Comparison of ENCODE assay signal across 22 cellular contexts in the genomic region with DNA sequence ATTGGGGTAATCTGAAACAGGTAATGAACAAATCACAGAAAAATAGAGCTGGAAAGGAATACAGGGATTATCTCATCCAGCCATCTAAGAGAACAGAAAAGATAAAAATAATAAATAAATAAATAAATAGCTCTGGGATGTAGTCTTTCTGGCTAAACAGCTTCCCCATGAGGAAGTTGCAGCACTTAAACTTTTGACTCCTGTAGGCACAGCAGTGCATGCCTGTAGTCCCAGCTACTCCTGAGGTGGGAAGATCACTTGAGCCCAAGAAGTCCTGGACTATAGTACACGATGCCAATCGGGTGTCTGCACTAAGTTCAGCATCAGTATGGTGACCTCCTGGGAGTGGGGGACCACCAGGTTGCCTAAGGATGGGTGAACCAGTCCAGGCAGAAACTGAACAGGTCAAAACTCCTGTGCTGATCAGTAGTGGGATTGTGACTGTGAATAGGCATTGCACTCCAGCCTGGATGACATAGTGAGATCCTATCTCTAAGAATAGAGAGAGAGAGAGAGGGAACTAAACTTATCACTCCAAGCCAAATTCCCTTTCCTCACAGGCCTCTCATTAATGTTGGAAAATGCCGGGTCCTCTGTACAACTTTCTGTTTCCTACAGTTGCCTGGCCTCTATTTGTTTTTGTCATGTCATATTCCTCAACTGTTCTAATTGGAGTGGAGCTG.
A peak's percentile ranks its signal among the peaks of the same experiment; 100 is the strongest.
DNase-seq lines count a peak whose midpoint lies in the region; ATAC-seq, FAIRE-seq and TF ChIP-seq lines count a peak whose summit lies in the region.
"Had no signal": no experiment of that assay in that cellular context is flagged by ENCODE, and none has a peak within 500 bp of the region (broad histone marks: within the 10 kb centered on the region; RNA-seq: fewer than 3 reads in every experiment).

No MANE protein-coding gene starts in this region.

- H3K27ac ChIP-seq in PC-9 (peak overlapping the region; percentile 60), parathyroid adenoma (no peak overlapping the region), left ventricle myocardium inferior (replicated peaks) (no peak overlapping the region)
- H3K27ac ChIP-seq: A549, SJSA1 had no signal

- H3K4me3 Mint-ChIP-seq in chondrocyte (ENCODE audit: unreplicated experiment) = no peak overlapping the region
- H3K4me3 Mint-ChIP-seq: CD4-positive, alpha-beta memory T cell; HFFc6 had no signal

- no peaks in the 10 kb centered on the region for H3K9me3 ChIP-seq in PC-9 (ENCODE audit: insufficient read depth, low read depth)
- no peaks in the 10 kb centered on the region for H3K9me3 ChIP-seq in parathyroid adenoma (ENCODE audit: control insufficient read depth, low read length)
- H3K9me3 ChIP-seq in left ventricle myocardium inferior (replicated peaks) = no peaks in the 10 kb centered on the region
- H3K9me3 ChIP-seq: A549, MG63, SJSA1 had no signal

- H3K27ac Mint-ChIP-seq in chondrocyte (ENCODE audit: unreplicated experiment) = no peak overlapping the region
- H3K27ac Mint-ChIP-seq: CD4-positive, alpha-beta memory T cell; HFFc6 had no signal

- CTCF ChIA-PET in PC-9 (lab: Charles Lee) = interaction anchor here (1.1 kb wide), 1 partner anchor 8 kb away, joined by 3 read pairs; no protein-coding TSS in a partner anchor

- H3K4me2 ChIP-seq in PC-9 (peak overlapping the region; percentile 56), parathyroid adenoma (ENCODE audit: low read length) (no peak overlapping the region)
- H3K4me2 ChIP-seq: A549 had no signal

- no peaks in the 10 kb centered on the region for H3K36me3 Mint-ChIP-seq in chondrocyte (ENCODE audit: low read depth)
- H3K36me3 Mint-ChIP-seq: CD4-positive, alpha-beta memory T cell had no signal

- TF ChIP-seq CTCF in PC-9 (conservative IDR thresholded peaks at IDR 0.05) = no peak
- TF ChIP-seq CTCF in bronchial epithelial cell (IDR thresholded peaks at IDR 0.05; ENCODE audit: insufficient read depth, low read length, severe bottlenecking) = no peak
- TF ChIP-seq CTCF in parathyroid adenoma (IDR thresholded peaks at IDR 0.05) = no peak
- no peak for TF ChIP-seq CTCF in chondrocyte (IDR thresholded peaks at IDR 0.05)
- TF ChIP-seq CTCF in left ventricle myocardium inferior (IDR thresholded peaks at IDR 0.05; ENCODE audit: borderline replicate concordance) = no peak
- no peak for TF ChIP-seq CTCF in GM13977 (IDR thresholded peaks at IDR 0.05; ENCODE audit: extremely low read depth, insufficient read depth, missing control alignments)

- POLR2A ChIA-PET in PC-9 (lab: Charles Lee; ENCODE audit: unreplicated experiment) = interaction anchor here (0.7 kb wide), 1 partner anchor 77 kb away, joined by 8 read pairs; no protein-coding TSS in a partner anchor

- H3K9me3 Mint-ChIP-seq in chondrocyte (ENCODE audit: low read depth) = no peaks in the 10 kb centered on the region
- H3K9me3 Mint-ChIP-seq: HFFc6 had no signal

- FAIRE-seq in bronchial epithelial cell (lab: Jason Lieb, UNC) = no peak
- FAIRE-seq: A549, HTR-8/SVneo had no signal

- H2AFZ ChIP-seq in PC-9 (peak overlapping the region; percentile 63), parathyroid adenoma (peak overlapping the region; percentile 45)

- H3K27me3 ChIP-seq in PC-9 (ENCODE audit: insufficient read depth, low read depth) (no peaks in the 10 kb centered on the region), bronchial epithelial cell (ENCODE audit: control insufficient read depth, insufficient read depth, low read length) (no peaks in the 10 kb centered on the region), parathyroid adenoma (ENCODE audit: control insufficient read depth, insufficient read depth, low read length) (no peaks in the 10 kb centered on the region), left ventricle myocardium inferior (ENCODE audit: low read depth) (peaks cover 5% of the 10 kb centered on the region)
- H3K27me3 ChIP-seq: SJSA1 had no signal

- H3K79me2 ChIP-seq in PC-9 (ENCODE audit: low read depth) (no peaks in the 10 kb centered on the region), parathyroid adenoma (no peaks in the 10 kb centered on the region)

- H3K36me3 ChIP-seq in PC-9 (ENCODE audit: low read depth) (no peaks in the 10 kb centered on the region), bronchial epithelial cell (ENCODE audit: control insufficient read depth, insufficient read depth, low read length) (no peaks in the 10 kb centered on the region), parathyroid adenoma (ENCODE audit: control insufficient read depth, insufficient read depth, low read length) (no peaks in the 10 kb centered on the region), left ventricle myocardium inferior (no peaks in the 10 kb centered on the region)
- H3K36me3 ChIP-seq: MG63, SJSA1 had no signal

- H4K20me1 ChIP-seq in PC-9 (ENCODE audit: insufficient read depth) = no peaks in the 10 kb centered on the region

- in situ Hi-C loops in GM13977 (cut with MboI; ENCODE audit: low pct_unique_long_range_greater_than_20kb, low sequenced_read_pairs, unreplicated experiment) = no loop called here

- intact Hi-C loops in PC-9 (cut with micrococcal nuclease; ENCODE audit: unreplicated experiment) (no loop called here), left ventricle myocardium inferior (cut with micrococcal nuclease) (no loop called here)

- no peak for ATAC-seq in GM21737 (IDR thresholded peaks at IDR 0.05; ENCODE audit: unreplicated experiment)
- ATAC-seq: A549 had no signal

- no TSS peak for BruUV-seq in PC-9 (replicated peaks; lab: Mats Ljungman, UMichigan)

- no peak overlapping the region for H3K9ac ChIP-seq in parathyroid adenoma

- peaks cover 15% of the 10 kb centered on the region for H3K27me3 Mint-ChIP-seq in chondrocyte (ENCODE audit: low read depth)

- peak; percentile 47 for DNase-seq in HT-29 (ENCODE audit: low spot score)
- peak; percentile 42 to 84 for DNase-seq in PC-9
- peak; percentile 18 for DNase-seq in bronchial epithelial cell (ENCODE audit: low read depth)
- DNase-seq in chondrocyte (ENCODE audit: low spot score) = no peak
- no peak for DNase-seq in left ventricle myocardium inferior
- DNase-seq in GM13977 (ENCODE audit: low spot score) = no peak
- DNase-seq: CD4-positive, alpha-beta memory T cell; DMS53; H7; HFFc6; IMR-90; MG63; NCI-H1105 treated with DMSO at 0.1 percent for 48 hours; NCI-H1694; NCI-H2081 treated with DMSO at 0.1 percent for 48 hours; NK-92 treated with Interleukin-12 subunit alpha and Interleukin-12 subunit beta, amount 100 ng/mL, for 24 hours; RPMI8226 had no signal

- no peaks in the 10 kb centered on the region for H3K9me2 ChIP-seq in PC-9 (ENCODE audit: insufficient read depth)

- H3K4me1 Mint-ChIP-seq in chondrocyte (ENCODE audit: low read depth) = no peaks in the 10 kb centered on the region
- H3K4me1 Mint-ChIP-seq: CD4-positive, alpha-beta memory T cell had no signal

- H3F3A ChIP-seq in PC-9 (ENCODE audit: insufficient read depth, low read depth) = peaks cover 12% of the 10 kb centered on the region; the same call in 1 of the 2 replicates

- H3K4me1 ChIP-seq in PC-9 (replicated peaks; ENCODE audit: insufficient read depth) (peaks cover 47% of the 10 kb centered on the region), parathyroid adenoma (peaks cover 22% of the 10 kb centered on the region), left ventricle myocardium inferior (no peaks in the 10 kb centered on the region)
- H3K4me1 ChIP-seq: SJSA1 had no signal

- H3K4me3 ChIP-seq in PC-9 (no peak overlapping the region), bronchial epithelial cell (ENCODE audit: low read depth, low read length) (no peak overlapping the region), parathyroid adenoma (ENCODE audit: low read depth, low read length) (no peak overlapping the region), left ventricle myocardium inferior (no peak overlapping the region)
- H3K4me3 ChIP-seq: A549, MG63, SJSA1 had no signal

Comparison
In these comparisons a context has a peak if more than half of its experiments do, and no peak if none do; other contexts are left out.
1. DNase-seq: peak in HT-29 (single experiment), PC-9 (2 of 2) and bronchial epithelial cell (single experiment); none in chondrocyte (single experiment), left ventricle myocardium inferior (single experiment) and GM13977 (single experiment).